9 cellular contexts compared by ENCODE assay signal in genomic region chr18:8498905-8499304, GRCh38.
"Had no signal": no experiment of that assay in that cellular context is flagged by ENCODE, and none has a peak within 500 bp of the region (broad histone marks: within the 10 kb centered on the region; RNA-seq: fewer than 3 reads in every experiment).

No MANE protein-coding gene starts in this region.

- ATAC-seq: GM23338, HCT116 had no signal

- H3K4me2 ChIP-seq: GM23338 had no signal

- H3K27ac Mint-ChIP-seq: GM23338, H9, HFFc6 had no signal

- H3K4me3 Mint-ChIP-seq: GM23338, H9, HFFc6 had no signal

- H3K9me3 Mint-ChIP-seq: HFFc6 had no signal

- H3K27ac ChIP-seq: GM23248 had no signal

- DNase-seq: GM23248, GOT3, H7, H9, HCEC 1CT, HFFc6 had no signal

- H3K4me3 ChIP-seq: GM23248, GM23338, HAP-1 had no signal

- H2AFZ ChIP-seq: GM23248, GM23338 had no signal

- H3K36me3 ChIP-seq: HAP-1 had no signal

- H3K9me3 ChIP-seq: HAP-1 had no signal

- H3K9ac ChIP-seq: GM23248 had no signal

- H3K4me1 ChIP-seq: HAP-1 had no signal
